In the genomic region with DNA sequence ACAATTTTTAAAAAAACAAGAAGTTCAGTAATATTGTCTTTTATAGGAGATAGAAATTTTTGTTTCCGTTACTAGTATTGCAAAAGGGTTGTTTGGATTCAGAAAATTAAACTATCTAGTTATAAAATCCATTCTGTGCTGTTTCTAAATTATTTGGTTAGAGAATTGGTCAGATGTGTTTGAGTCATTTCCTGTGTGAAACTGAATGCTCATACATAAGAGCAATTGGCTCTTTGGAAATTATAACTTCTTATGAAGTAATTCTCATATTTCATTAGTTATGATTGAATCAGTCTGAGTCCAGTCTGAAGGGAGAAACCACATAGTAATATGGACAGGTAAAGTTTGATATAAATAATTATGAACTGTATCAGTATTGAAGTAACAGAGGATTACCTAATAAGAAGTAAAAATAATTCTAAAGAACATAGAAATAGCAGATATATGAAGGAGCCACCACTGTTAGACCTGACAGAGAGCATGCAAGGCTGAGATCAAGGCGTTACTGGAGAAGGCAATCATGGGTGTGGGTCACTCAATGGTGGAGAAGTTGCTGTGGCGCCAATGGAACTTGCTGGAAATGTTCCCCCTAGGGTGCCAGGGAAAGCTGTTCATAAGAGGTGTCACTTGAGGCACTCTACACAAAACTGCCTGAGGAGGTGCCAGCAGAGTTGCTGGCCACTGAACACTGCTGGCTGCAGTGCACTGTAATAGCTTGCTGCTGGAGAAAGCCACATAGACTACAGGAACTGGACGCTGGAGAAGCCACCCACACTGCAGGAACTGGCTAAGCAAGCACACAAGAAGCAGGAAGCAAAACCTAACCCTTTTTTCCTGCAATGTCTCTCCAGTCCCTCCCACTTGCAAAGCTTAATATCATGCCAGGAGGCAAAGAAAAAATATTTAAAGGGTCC, we compare ENCODE assay signal across 8 cellular contexts. TPM values are rescaled to one million over a fixed set of nuclear protein-coding genes. Genes with fewer than 3 reads are reported as not detected.
DNase-seq lines count a peak whose midpoint lies in the region; ATAC-seq lines count a peak whose summit lies in the region.

No MANE protein-coding gene starts in this region.

- peak overlapping the region; percentile 22 for H3K27ac ChIP-seq in muscle layer of duodenum (ENCODE audit: low read length)

- H3K4me3 Mint-ChIP-seq in central memory CD8-positive, alpha-beta T cell, result peak overlapping the region; percentile 33

- H3K4me1 Mint-ChIP-seq in central memory CD8-positive, alpha-beta T cell, result peaks cover 12% of the 10 kb centered on the region

- no peaks in the 10 kb centered on the region for H3K4me1 ChIP-seq in muscle layer of duodenum (ENCODE audit: control insufficient read depth in 1 of 2, insufficient read depth in 2 of 2, low read length in 2 of 2)

- H3K36me3 Mint-ChIP-seq in central memory CD8-positive, alpha-beta T cell (ENCODE audit: insufficient read depth), result peaks cover 3% of the 10 kb centered on the region

- no peaks in the 10 kb centered on the region for H3K27me3 ChIP-seq in muscle layer of duodenum (ENCODE audit: low read depth, low read length)

- no peaks in the 10 kb centered on the region for H3K9me3 ChIP-seq in muscle layer of duodenum (ENCODE audit: control insufficient read depth in 1 of 2, low read length in 2 of 2)

- H3K36me3 ChIP-seq in muscle layer of duodenum (ENCODE audit: control insufficient read depth in 1 of 2, insufficient read depth in 2 of 2, low read length in 2 of 2), result peaks cover 0 to 5% of the 10 kb centered on the region in 2 donors

- H3K4me3 ChIP-seq in muscle layer of duodenum (ENCODE audit: low read depth in 1 of 2, low read length in 2 of 2), result no peak overlapping the region

- peaks cover 18% of the 10 kb centered on the region for H3K27me3 Mint-ChIP-seq in central memory CD8-positive, alpha-beta T cell

- peak; percentile 1 for DNase-seq in CMK (ENCODE audit: low read depth)
- peak; percentile 76 for DNase-seq in M059J (ENCODE audit: low read depth)
- DNase-seq in central memory CD8-positive, alpha-beta T cell (ENCODE audit: low spot score in 2 of 2), result no peak
- no peak for DNase-seq in NCI-H146 (lab: John Stamatoyannopoulos, UW)
- no peak for DNase-seq in NCI-H1105 treated with DMSO at 0.1 percent for 48 hours (lab: John Stamatoyannopoulos, UW)
- no peak for DNase-seq in activated naive CD4-positive, alpha-beta T cell treated with Interleukin-2 at 50 U/mL for 16 hours

- ATAC-seq in GM21360 (IDR thresholded peaks at IDR 0.05; ENCODE audit: unreplicated experiment), result peak; percentile 47
- peak; percentile 69 for ATAC-seq in central memory CD8-positive, alpha-beta T cell (replicated peaks; ENCODE audit: extremely low read depth, poor library complexity, severe bottlenecking)

- no peaks in the 10 kb centered on the region for H3K9me3 Mint-ChIP-seq in central memory CD8-positive, alpha-beta T cell

- peak overlapping the region; percentile 58 for H3K27ac Mint-ChIP-seq in central memory CD8-positive, alpha-beta T cell (ENCODE audit: low read depth)

RNA-seq across cellular contexts. Expression of a gene that starts 18.0 kb away (rescaled TPM):
- total RNA-seq in M059J (2014; rRNA removed; shearing (Covaris generic)), result 22.8 and 31.9 TPM in 2 replicates

RNA-seq across cellular contexts. Expression of a gene that starts 57.2 kb away (rescaled TPM):
- 70.9 and 90.2 TPM in 2 replicates for total RNA-seq in M059J (2014; rRNA removed; shearing (Covaris generic))

Comparison
In these comparisons a context has a peak if more than half of its experiments do, and no peak if none do; other contexts are left out.
1. DNase-seq: peak in CMK (single experiment) and M059J (single experiment); none in central memory CD8-positive, alpha-beta T cell (0 of 2), NCI-H146 (single experiment), NCI-H1105 treated with DMSO at 0.1 percent for 48 hours (single experiment) and activated naive CD4-positive, alpha-beta T cell treated with Interleukin-2 at 50 U/mL for 16 hours (single experiment).